ENCODE assay signal across 8 cellular contexts in genomic region chr7:120725376-120726039, GRCh38.
DNase-seq lines count a peak whose midpoint lies in the region; ATAC-seq and TF ChIP-seq lines count a peak whose summit lies in the region.

No MANE protein-coding gene starts in this region.

- no peaks in the 10 kb centered on the region for H3K27me3 ChIP-seq in A673 (replicated peaks; ENCODE audit: insufficient read depth, low read depth, low read length, poor library complexity)
- no peaks in the 10 kb centered on the region for H3K27me3 ChIP-seq in liver (ENCODE audit: control insufficient read depth in 4 of 4, insufficient read depth in 4 of 4, low read length in 3 of 4)

- 37% methylated on average over 10 of the region's 10 CpGs for WGBS in liver

- no peak overlapping the region for H3K27ac ChIP-seq in A673 (ENCODE audit: low read depth, low read length, poor library complexity, severe bottlenecking)
- no peak overlapping the region for H3K27ac ChIP-seq in liver (ENCODE audit: low read depth in 1 of 2, low read length in 2 of 2)

- H3K36me3 ChIP-seq in A673 (ENCODE audit: insufficient read depth, low read length, poor library complexity, severe bottlenecking) (no peaks in the 10 kb centered on the region), liver (ENCODE audit: control insufficient read depth in 4 of 4, insufficient read depth in 3 of 4, low read depth in 1 of 4, low read length in 3 of 4) (no peaks in the 10 kb centered on the region)

- POLR2A ChIA-PET in A673 (lab: Charles Lee; ENCODE audit: low non-redundant PET), result no interaction called here

- no peak overlapping the region for H3K4me3 ChIP-seq in A673 (ENCODE audit: low read depth, low read length, poor library complexity, severe bottlenecking)
- no peak overlapping the region for H3K4me3 ChIP-seq in liver (ENCODE audit: low read depth in 1 of 3, low read length in 3 of 3)

- peak; percentile 65 for DNase-seq in A673 (ENCODE audit: low spot score)
- peak; percentile 53 for DNase-seq in NCI-H2196 (lab: John Stamatoyannopoulos, UW; ENCODE audit: unreplicated experiment)
- peak; percentile 42 for DNase-seq in astrocyte of the hippocampus (ENCODE audit: low read depth, low spot score)
- no peak for DNase-seq in stimulated activated CD4-positive, alpha-beta T cell treated with anti-CD3 and anti-CD28 coated beads, Interleukin-4, amount 100 ng/mL, for 24 hours

- CTCF ChIA-PET in A673 (lab: Charles Lee), result no interaction called here

- ATAC-seq in GM18909 (IDR thresholded peaks at IDR 0.05; ENCODE audit: poor library complexity, unreplicated experiment) (peak; percentile 60), GM19452 (IDR thresholded peaks at IDR 0.05; ENCODE audit: unreplicated experiment) (no peak), GM19467 (IDR thresholded peaks at IDR 0.05; ENCODE audit: unreplicated experiment) (no peak)

- H3K9me3 ChIP-seq in A673 (ENCODE audit: low read depth, low read length, poor library complexity, severe bottlenecking) (no peaks in the 10 kb centered on the region), liver (ENCODE audit: control insufficient read depth in 4 of 4, low read length in 3 of 4) (no peaks in the 10 kb centered on the region)

- no TSS peak for BruUV-seq in A673 (replicated peaks; lab: Mats Ljungman, UMichigan)

- TF ChIP-seq CTCF in A673 (conservative IDR thresholded peaks at IDR 0.05; ENCODE audit: low read depth, low read length), result peak; percentile 70
- TF ChIP-seq CTCF in liver (IDR thresholded peaks at IDR 0.05; ENCODE audit: low read depth, low read length, missing input control), result peak; percentile 51

- TF ChIP-seq RAD21 in liver (IDR thresholded peaks at IDR 0.05), result peak; percentile 76 to 77

- H3K4me1 ChIP-seq in A673 (ENCODE audit: insufficient read depth, low read length, poor library complexity, severe bottlenecking) (no peaks in the 10 kb centered on the region), liver (ENCODE audit: control insufficient read depth in 4 of 4, insufficient read depth in 4 of 4, low read length in 3 of 4) (peaks cover 0 to 9% (median 5%) of the 10 kb centered on the region in 4 donors)

- H3K9ac ChIP-seq in liver (ENCODE audit: low read depth in 1 of 2, low read length in 2 of 2), result peak overlapping the region in 1 of 2 donors; percentile 13

- intact Hi-C loops in A673 (cut with micrococcal nuclease; ENCODE audit: unreplicated experiment), result loop anchor here (5.0 to 10.0 kb wide), 5 partner anchors 141 to 1451 kb away; partner anchors contain the start of gene KCND2

TF ChIP-seq in liver, 16 proteins besides CTCF, POLR2A, EP300 and RAD21:
- no peak for TF ChIP-seq MAX (IDR thresholded peaks at IDR 0.05)
- TF ChIP-seq HNF4A (conservative IDR thresholded peaks at IDR 0.05), result no peak
- TF ChIP-seq GABPA (IDR thresholded peaks at IDR 0.05 in 1 of 2, conservative IDR thresholded peaks at IDR 0.05 in 1 of 2), result no peak
- no peak for TF ChIP-seq SP1 (IDR thresholded peaks at IDR 0.05)
- TF ChIP-seq JUND (IDR thresholded peaks at IDR 0.05), result no peak
- TF ChIP-seq FOXA1 (IDR thresholded peaks at IDR 0.05), result no peak
- no peak for TF ChIP-seq ATF3 (IDR thresholded peaks at IDR 0.05)
- TF ChIP-seq HNF4G (IDR thresholded peaks at IDR 0.05), result no peak
- TF ChIP-seq, protein P1, sequence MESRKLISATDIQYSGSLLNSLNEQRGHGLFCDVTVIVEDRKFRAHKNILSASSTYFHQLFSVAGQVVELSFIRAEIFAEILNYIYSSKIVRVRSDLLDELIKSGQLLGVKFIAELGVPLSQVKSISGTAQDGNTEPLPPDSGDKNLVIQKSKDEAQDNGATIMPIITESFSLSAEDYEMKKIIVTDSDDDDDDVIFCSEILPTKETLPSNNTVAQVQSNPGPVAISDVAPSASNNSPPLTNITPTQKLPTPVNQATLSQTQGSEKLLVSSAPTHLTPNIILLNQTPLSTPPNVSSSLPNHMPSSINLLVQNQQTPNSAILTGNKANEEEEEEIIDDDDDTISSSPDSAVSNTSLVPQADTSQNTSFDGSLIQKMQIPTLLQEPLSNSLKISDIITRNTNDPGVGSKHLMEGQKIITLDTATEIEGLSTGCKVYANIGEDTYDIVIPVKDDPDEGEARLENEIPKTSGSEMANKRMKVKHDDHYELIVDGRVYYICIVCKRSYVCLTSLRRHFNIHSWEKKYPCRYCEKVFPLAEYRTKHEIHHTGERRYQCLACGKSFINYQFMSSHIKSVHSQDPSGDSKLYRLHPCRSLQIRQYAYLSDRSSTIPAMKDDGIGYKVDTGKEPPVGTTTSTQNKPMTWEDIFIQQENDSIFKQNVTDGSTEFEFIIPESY (IDR thresholded peaks at IDR 0.05), result no peak
- TF ChIP-seq EGR1 (IDR thresholded peaks at IDR 0.05; ENCODE audit: low read depth in 2 of 2), result no peak
- TF ChIP-seq, protein P2, sequence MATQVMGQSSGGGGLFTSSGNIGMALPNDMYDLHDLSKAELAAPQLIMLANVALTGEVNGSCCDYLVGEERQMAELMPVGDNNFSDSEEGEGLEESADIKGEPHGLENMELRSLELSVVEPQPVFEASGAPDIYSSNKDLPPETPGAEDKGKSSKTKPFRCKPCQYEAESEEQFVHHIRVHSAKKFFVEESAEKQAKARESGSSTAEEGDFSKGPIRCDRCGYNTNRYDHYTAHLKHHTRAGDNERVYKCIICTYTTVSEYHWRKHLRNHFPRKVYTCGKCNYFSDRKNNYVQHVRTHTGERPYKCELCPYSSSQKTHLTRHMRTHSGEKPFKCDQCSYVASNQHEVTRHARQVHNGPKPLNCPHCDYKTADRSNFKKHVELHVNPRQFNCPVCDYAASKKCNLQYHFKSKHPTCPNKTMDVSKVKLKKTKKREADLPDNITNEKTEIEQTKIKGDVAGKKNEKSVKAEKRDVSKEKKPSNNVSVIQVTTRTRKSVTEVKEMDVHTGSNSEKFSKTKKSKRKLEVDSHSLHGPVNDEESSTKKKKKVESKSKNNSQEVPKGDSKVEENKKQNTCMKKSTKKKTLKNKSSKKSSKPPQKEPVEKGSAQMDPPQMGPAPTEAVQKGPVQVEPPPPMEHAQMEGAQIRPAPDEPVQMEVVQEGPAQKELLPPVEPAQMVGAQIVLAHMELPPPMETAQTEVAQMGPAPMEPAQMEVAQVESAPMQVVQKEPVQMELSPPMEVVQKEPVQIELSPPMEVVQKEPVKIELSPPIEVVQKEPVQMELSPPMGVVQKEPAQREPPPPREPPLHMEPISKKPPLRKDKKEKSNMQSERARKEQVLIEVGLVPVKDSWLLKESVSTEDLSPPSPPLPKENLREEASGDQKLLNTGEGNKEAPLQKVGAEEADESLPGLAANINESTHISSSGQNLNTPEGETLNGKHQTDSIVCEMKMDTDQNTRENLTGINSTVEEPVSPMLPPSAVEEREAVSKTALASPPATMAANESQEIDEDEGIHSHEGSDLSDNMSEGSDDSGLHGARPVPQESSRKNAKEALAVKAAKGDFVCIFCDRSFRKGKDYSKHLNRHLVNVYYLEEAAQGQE (IDR thresholded peaks at IDR 0.05), result no peak
- TF ChIP-seq FOXA2 (IDR thresholded peaks at IDR 0.05), result no peak
